In the genomic region with DNA sequence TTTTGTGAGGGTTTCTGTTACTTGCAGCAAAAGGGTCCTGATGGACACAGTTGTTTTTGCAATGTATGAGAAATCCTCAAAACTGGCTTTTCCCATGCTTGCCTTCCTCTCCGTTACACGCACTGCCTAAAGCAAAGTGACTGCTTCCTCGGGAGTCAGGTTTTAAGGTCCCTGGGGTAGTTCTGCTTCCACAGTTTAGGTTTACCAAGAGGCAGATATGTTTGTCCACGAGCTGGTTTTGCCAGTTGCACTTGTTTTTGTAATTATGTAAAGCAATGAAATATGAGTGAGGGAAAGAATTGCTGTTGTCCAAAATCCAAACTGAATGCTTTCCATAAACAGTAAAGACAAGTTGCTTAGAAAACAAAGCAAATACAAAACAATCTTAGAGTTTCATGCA, we compare ENCODE assay signal across 27 cellular contexts.
"Had no signal": no experiment of that assay in that cellular context is flagged by ENCODE, and none has a peak within 500 bp of the region (broad histone marks: within the 10 kb centered on the region; RNA-seq: fewer than 3 reads in every experiment).

No MANE protein-coding gene starts in this region.

- H3K4me3 Mint-ChIP-seq: activated B cell treated with CpG ODN at 0.5 μM for 24 hours; activated CD4-positive, alpha-beta T cell treated with anti-CD3 and anti-CD28 coated beads for 36 hours; activated naive CD8-positive, alpha-beta T cell; activated T-cell treated with anti-CD3 and anti-CD28 coated beads, Interleukin-2, amount 50 U/mL, for 4 hours; nephron; stimulated activated effector memory CD8-positive, alpha-beta T cell treated with anti-CD3 and anti-CD28 coated beads, Interleukin-12 subunit alpha, Interleukin-12 subunit beta, amount 100 ng/mL, for 72 hours; stimulated activated naive CD8-positive, alpha-beta T cell treated with anti-CD3 and anti-CD28 coated beads, Interleukin-15, amount 100 ng/mL, for 72 hours had no signal

- H3K9me3 Mint-ChIP-seq: activated B cell treated with CpG ODN at 0.5 μM for 24 hours; activated T-cell treated with anti-CD3 and anti-CD28 coated beads, Interleukin-2, amount 50 U/mL, for 4 hours had no signal

- H3K36me3 ChIP-seq: adrenal gland, ascending aorta, brain microvascular endothelial cell, gastroesophageal sphincter, right lobe of liver, tibial artery had no signal

- H3K27ac ChIP-seq: adrenal gland, ascending aorta, brain microvascular endothelial cell, gastroesophageal sphincter, parathyroid adenoma, right lobe of liver, tibial artery had no signal

- H3K4me1 ChIP-seq: adrenal gland, ascending aorta, gastroesophageal sphincter, parathyroid adenoma, right lobe of liver, tibial artery had no signal

- DNase-seq: activated B cell treated with CpG ODN at 0.5 μM for 24 hours; activated CD4-positive, alpha-beta T cell treated with anti-CD3 and anti-CD28 coated beads for 36 hours; activated CD4-positive, alpha-beta T cell treated with anti-CD3 and anti-CD28 coated beads, Interleukin-2, amount 50 U/mL, for 4 hours; activated CD8-positive, alpha-beta memory T cell treated with anti-CD3 and anti-CD28 coated beads for 24 hours; activated CD8-positive, alpha-beta memory T cell treated with anti-CD3 and anti-CD28 coated beads, Interleukin-2, amount 50 U/mL, for 4 hours; activated naive CD4-positive, alpha-beta T cell; activated T-cell treated with anti-CD3 and anti-CD28 coated beads, Interleukin-2, amount 50 U/mL, for 4 hours; adrenal gland; brain microvascular endothelial cell; central memory CD4-positive, alpha-beta T cell; effector memory CD4-positive, alpha-beta T cell; head of caudate nucleus; hypothalamus; left ventricle myocardium superior; mesenchymal stem cell; right lobe of liver; stimulated activated CD4-positive, alpha-beta T cell treated with anti-CD3 and anti-CD28 coated beads, Interleukin-2, amount 100 ng/mL, for 24 hours; stimulated activated naive CD8-positive, alpha-beta T cell treated with anti-CD3 and anti-CD28 coated beads, Interleukin-15, amount 100 ng/mL, for 72 hours; T-helper 9 cell; tibial artery had no signal

- H3K27ac Mint-ChIP-seq: activated B cell treated with CpG ODN at 0.5 μM for 24 hours; activated CD4-positive, alpha-beta T cell treated with anti-CD3 and anti-CD28 coated beads for 36 hours; activated naive CD8-positive, alpha-beta T cell; nephron; stimulated activated effector memory CD8-positive, alpha-beta T cell treated with anti-CD3 and anti-CD28 coated beads, Interleukin-12 subunit alpha, Interleukin-12 subunit beta, amount 100 ng/mL, for 72 hours had no signal

- ATAC-seq: activated CD4-positive, alpha-beta T cell treated with anti-CD3 and anti-CD28 coated beads for 36 hours; activated T-cell treated with anti-CD3 and anti-CD28 coated beads, Interleukin-2, amount 50 U/mL, for 4 hours; gastroesophageal sphincter; left ventricle myocardium superior; right lobe of liver; stimulated activated effector memory CD8-positive, alpha-beta T cell treated with anti-CD3 and anti-CD28 coated beads, Interleukin-12 subunit alpha, Interleukin-12 subunit beta, amount 100 ng/mL, for 72 hours; stimulated activated naive CD8-positive, alpha-beta T cell treated with anti-CD3 and anti-CD28 coated beads, Interleukin-15, amount 100 ng/mL, for 72 hours had no signal

- H3K27me3 Mint-ChIP-seq: activated B cell treated with CpG ODN at 0.5 μM for 24 hours; activated CD4-positive, alpha-beta T cell treated with anti-CD3 and anti-CD28 coated beads for 36 hours; activated naive CD8-positive, alpha-beta T cell; stimulated activated naive CD8-positive, alpha-beta T cell treated with anti-CD3 and anti-CD28 coated beads, Interleukin-15, amount 100 ng/mL, for 72 hours had no signal

- H3K4me1 Mint-ChIP-seq: nephron had no signal

- H2AFZ ChIP-seq: parathyroid adenoma had no signal

- H3K27me3 ChIP-seq: adrenal gland, ascending aorta, brain microvascular endothelial cell, gastroesophageal sphincter, right lobe of liver, tibial artery had no signal

- H3K4me3 ChIP-seq: adrenal gland, ascending aorta, gastroesophageal sphincter, right lobe of liver, skin epidermis, tibial artery had no signal

- H3K79me2 ChIP-seq: parathyroid adenoma had no signal

- H3K9me3 ChIP-seq: adrenal gland, ascending aorta, gastroesophageal sphincter, right lobe of liver, tibial artery had no signal
